ENCODE assay signal across 5 cellular contexts in the genomic region with DNA sequence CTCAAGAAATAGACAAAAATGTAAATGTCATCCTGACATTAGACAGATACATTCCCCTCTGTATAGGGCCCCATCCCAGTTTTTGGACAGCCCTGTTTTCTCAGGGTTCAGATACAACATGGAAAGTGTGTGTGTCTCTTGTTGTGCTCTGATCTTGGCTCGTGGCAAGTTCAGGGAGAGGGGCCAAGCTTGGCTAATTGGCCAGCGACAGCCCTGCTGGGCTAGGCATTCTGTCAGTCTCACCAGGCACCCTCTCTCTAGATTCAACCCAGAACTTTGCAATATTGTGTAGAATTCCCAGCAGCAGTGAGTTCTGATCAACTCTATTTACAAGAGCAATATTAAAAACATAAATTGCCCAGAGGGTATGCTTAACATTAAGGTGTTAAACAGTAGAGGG. TPM values are rescaled to one million over a fixed set of nuclear protein-coding genes. Genes with fewer than 3 reads are reported as not detected.
"Had no signal": no experiment of that assay in that cellular context is flagged by ENCODE, and none has a peak within 500 bp of the region (broad histone marks: within the 10 kb centered on the region; RNA-seq: fewer than 3 reads in every experiment).

No MANE protein-coding gene starts in this region.

- ATAC-seq: GM23338, HepG2 had no signal

- DNase-seq: H9, HCEC 1CT, KBM-7 had no signal

- H3K4me3 ChIP-seq: GM23338 had no signal

- H3K4me2 ChIP-seq: GM23338 had no signal

RNA-seq across cellular contexts. Expression of a gene that starts 30.1 kb away (rescaled TPM):
- total RNA-seq: HepG2 had no signal
